ENCODE assay signal across 1 cellular context in the genomic region with DNA sequence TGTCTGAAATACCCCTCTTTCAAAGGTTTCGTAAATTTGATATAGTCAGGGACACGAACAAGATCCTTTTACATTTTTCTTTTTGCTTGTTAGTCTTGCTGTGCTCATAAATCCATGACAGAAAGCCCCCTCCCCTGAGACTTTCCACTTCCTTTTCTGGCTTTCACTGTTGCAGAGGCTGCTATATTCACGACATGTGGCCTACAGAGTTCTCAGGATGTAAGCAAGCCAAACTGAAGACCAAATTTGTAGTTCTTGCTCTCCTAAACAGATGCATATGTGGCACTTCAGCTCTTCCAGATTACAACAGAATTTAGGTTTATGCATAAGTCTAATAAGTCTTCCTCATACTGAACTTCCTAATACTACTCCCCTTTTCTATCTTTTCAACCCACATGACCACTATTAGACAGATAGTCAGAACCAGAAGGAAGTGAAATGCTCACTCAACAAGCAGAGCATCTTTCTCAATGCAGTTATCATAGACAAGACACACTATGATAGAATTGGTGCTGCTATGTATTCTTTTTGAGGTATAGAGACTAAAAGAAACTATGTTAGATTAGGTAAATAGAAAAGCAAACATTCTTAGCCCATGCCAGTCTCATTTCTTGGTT.
TF ChIP-seq lines count a peak whose summit lies in the region.

No MANE protein-coding gene starts in this region.

TF ChIP-seq in A549, 52 proteins besides CTCF, POLR2A, EP300 and RAD21 (continued from another document):
- TF ChIP-seq EHMT2 (IDR thresholded peaks at IDR 0.05; ENCODE audit: low read depth) (no peak), NPAS2 (CRISPR knock-in tag; IDR thresholded peaks at IDR 0.05; ENCODE audit: borderline replicate concordance) (no peak), KDM5A (IDR thresholded peaks at IDR 0.05) (no peak), ZFP36 (IDR thresholded peaks at IDR 0.05; ENCODE audit: borderline replicate concordance, partially characterized antibody) (no peak)
- TF ChIP-seq, protein P1, sequence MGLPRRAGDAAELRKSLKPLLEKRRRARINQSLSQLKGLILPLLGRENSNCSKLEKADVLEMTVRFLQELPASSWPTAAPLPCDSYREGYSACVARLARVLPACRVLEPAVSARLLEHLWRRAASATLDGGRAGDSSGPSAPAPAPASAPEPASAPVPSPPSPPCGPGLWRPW (IDR thresholded peaks at IDR 0.05) = no peak
- TF ChIP-seq, protein P2, sequence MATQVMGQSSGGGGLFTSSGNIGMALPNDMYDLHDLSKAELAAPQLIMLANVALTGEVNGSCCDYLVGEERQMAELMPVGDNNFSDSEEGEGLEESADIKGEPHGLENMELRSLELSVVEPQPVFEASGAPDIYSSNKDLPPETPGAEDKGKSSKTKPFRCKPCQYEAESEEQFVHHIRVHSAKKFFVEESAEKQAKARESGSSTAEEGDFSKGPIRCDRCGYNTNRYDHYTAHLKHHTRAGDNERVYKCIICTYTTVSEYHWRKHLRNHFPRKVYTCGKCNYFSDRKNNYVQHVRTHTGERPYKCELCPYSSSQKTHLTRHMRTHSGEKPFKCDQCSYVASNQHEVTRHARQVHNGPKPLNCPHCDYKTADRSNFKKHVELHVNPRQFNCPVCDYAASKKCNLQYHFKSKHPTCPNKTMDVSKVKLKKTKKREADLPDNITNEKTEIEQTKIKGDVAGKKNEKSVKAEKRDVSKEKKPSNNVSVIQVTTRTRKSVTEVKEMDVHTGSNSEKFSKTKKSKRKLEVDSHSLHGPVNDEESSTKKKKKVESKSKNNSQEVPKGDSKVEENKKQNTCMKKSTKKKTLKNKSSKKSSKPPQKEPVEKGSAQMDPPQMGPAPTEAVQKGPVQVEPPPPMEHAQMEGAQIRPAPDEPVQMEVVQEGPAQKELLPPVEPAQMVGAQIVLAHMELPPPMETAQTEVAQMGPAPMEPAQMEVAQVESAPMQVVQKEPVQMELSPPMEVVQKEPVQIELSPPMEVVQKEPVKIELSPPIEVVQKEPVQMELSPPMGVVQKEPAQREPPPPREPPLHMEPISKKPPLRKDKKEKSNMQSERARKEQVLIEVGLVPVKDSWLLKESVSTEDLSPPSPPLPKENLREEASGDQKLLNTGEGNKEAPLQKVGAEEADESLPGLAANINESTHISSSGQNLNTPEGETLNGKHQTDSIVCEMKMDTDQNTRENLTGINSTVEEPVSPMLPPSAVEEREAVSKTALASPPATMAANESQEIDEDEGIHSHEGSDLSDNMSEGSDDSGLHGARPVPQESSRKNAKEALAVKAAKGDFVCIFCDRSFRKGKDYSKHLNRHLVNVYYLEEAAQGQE (IDR thresholded peaks at IDR 0.05) = no peak
- TF ChIP-seq, protein P3, sequence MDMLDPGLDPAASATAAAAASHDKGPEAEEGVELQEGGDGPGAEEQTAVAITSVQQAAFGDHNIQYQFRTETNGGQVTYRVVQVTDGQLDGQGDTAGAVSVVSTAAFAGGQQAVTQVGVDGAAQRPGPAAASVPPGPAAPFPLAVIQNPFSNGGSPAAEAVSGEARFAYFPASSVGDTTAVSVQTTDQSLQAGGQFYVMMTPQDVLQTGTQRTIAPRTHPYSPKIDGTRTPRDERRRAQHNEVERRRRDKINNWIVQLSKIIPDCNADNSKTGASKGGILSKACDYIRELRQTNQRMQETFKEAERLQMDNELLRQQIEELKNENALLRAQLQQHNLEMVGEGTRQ (IDR thresholded peaks at IDR 0.05) = no peak
